In genomic region chr15:61835476-61836106, GRCh38 we compare ENCODE assay signal across 8 cellular contexts.
A peak's percentile ranks its signal among the peaks of the same experiment; 100 is the strongest.
DNase-seq lines count a peak whose midpoint lies in the region; ATAC-seq and TF ChIP-seq lines count a peak whose summit lies in the region.

No MANE protein-coding gene starts in this region.

- peaks cover 19 to 30% of the 10 kb centered on the region in 2 experiments for H3K27me3 ChIP-seq in mesenchymal stem cell (ENCODE audit: control insufficient read depth in 1 of 2, insufficient read depth in 1 of 2, low read length in 2 of 2)

- H3K9me3 ChIP-seq in mesenchymal stem cell (ENCODE audit: control insufficient read depth, low read length): no peaks in the 10 kb centered on the region

- no peak overlapping the region for H2AK5ac ChIP-seq in mesenchymal stem cell (ENCODE audit: low read length, severe bottlenecking)

- peak overlapping the region in 1 of 2 experiments; percentile 43 for H3K4me3 ChIP-seq in mesenchymal stem cell (ENCODE audit: insufficient read depth in 1 of 2, low read depth in 1 of 2, low read length in 2 of 2)

- H3K18ac ChIP-seq in mesenchymal stem cell (ENCODE audit: low read depth in 1 of 2, low read length in 2 of 2): no peak overlapping the region

- H3K14ac ChIP-seq in mesenchymal stem cell (ENCODE audit: low read length in 2 of 2): no peak overlapping the region

- peak overlapping the region; percentile 63 for H3K9ac ChIP-seq in mesenchymal stem cell (ENCODE audit: low read length)

- H2AFZ ChIP-seq in mesenchymal stem cell (ENCODE audit: low read depth, low read length): no peak overlapping the region

- in situ Hi-C loops in ACHN (cut with HindIII; ENCODE audit: low pct_ligation_motif_present, low pct_unique_long_range_greater_than_20kb, low sequenced_read_pairs): no loop called here

- no peak overlapping the region for H2BK5ac ChIP-seq in mesenchymal stem cell (ENCODE audit: low read depth, low read length, poor library complexity, severe bottlenecking)

- ATAC-seq in GM21528 (IDR thresholded peaks at IDR 0.05; ENCODE audit: low FRiP score, unreplicated experiment): no peak

- no peak overlapping the region for H3K4ac ChIP-seq in mesenchymal stem cell (ENCODE audit: low read depth in 1 of 2, low read length in 2 of 2)

- H3K4me1 ChIP-seq in mesenchymal stem cell (ENCODE audit: control insufficient read depth, insufficient read depth, low read depth, low read length): peaks cover 14% of the 10 kb centered on the region

- 10% methylated on average over 9 of the region's 9 CpGs for WGBS in mesenchymal stem cell

- H3K4me2 ChIP-seq in mesenchymal stem cell (ENCODE audit: low read length, poor library complexity, severe bottlenecking): no peak overlapping the region

- no peak overlapping the region for H4K8ac ChIP-seq in mesenchymal stem cell (ENCODE audit: low read length)

- no peak overlapping the region for H3K23ac ChIP-seq in mesenchymal stem cell (ENCODE audit: low read length in 2 of 2)

- no peak overlapping the region for H2BK12ac ChIP-seq in mesenchymal stem cell (ENCODE audit: low read length in 2 of 2)

- TF ChIP-seq CTCF in GM20000 (IDR thresholded peaks at IDR 0.05; ENCODE audit: extremely low read depth, missing control alignments): peak; percentile 73

- H2BK15ac ChIP-seq in mesenchymal stem cell (ENCODE audit: low read depth, poor library complexity, severe bottlenecking): no peak overlapping the region

- H3K27ac ChIP-seq in mesenchymal stem cell (ENCODE audit: low read length, poor library complexity, severe bottlenecking): no peak overlapping the region

- H3K36me3 ChIP-seq in mesenchymal stem cell (ENCODE audit: control insufficient read depth in 1 of 2, insufficient read depth in 2 of 2, low read depth in 1 of 2, low read length in 2 of 2): no peaks in the 10 kb centered on the region

- no peak overlapping the region for H2BK120ac ChIP-seq in mesenchymal stem cell (ENCODE audit: low read depth, low read length)

- peak; percentile 45 for DNase-seq in ACHN
- DNase-seq in GM20000 (ENCODE audit: low spot score): peak; percentile 62
- peak; percentile 69 to 82 for DNase-seq in NCI-H524 (lab: John Stamatoyannopoulos, UW)
- peak; percentile 35 to 46 for DNase-seq in activated CD4-positive, alpha-beta T cell treated with anti-CD3 and anti-CD28 coated beads, Interleukin-2, amount 50 U/mL, for 4 hours
- DNase-seq in effector CD4-positive, alpha-beta T cell: peak; percentile 38
- DNase-seq in mesenchymal stem cell: peak; percentile 57
- peak; percentile 16 to 32 for DNase-seq in stimulated activated CD8-positive, alpha-beta memory T cell treated with anti-CD3 and anti-CD28 coated beads, Interleukin-2, amount 100 ng/mL, for 48 hours (ENCODE audit: low read depth in 2 of 2)

- H3K79me1 ChIP-seq in mesenchymal stem cell (replicated peaks; ENCODE audit: low read length, poor library complexity, severe bottlenecking): no peaks in the 10 kb centered on the region

- H4K91ac ChIP-seq in mesenchymal stem cell (ENCODE audit: low read length): no peak overlapping the region

Comparison
In these comparisons a context has a peak if more than half of its experiments do, and no peak if none do; other contexts are left out.
1. DNase-seq: peak in every context shown above with its lines; median percentile 76 in NCI-H524; 62 in GM20000; 57 in mesenchymal stem cell; 45 in ACHN; 40 in activated CD4-positive, alpha-beta T cell treated with anti-CD3 and anti-CD28 coated beads, Interleukin-2, amount 50 U/mL, for 4 hours; 38 in effector CD4-positive, alpha-beta T cell; 24 in stimulated activated CD8-positive, alpha-beta memory T cell treated with anti-CD3 and anti-CD28 coated beads, Interleukin-2, amount 100 ng/mL, for 48 hours.